8 cellular contexts compared by ENCODE assay signal in genomic region chr18:59358611-59359575, GRCh38. TPM values are rescaled to one million over a fixed set of nuclear protein-coding genes. Genes with fewer than 3 reads are reported as not detected.
DNase-seq lines count a peak whose midpoint lies in the region; ATAC-seq and TF ChIP-seq lines count a peak whose summit lies in the region.

TSS of gene LMAN1 (minus strand) at chr18:59359265. CDS start at chr18:59359244, 21 bp downstream.

- H3K27me3 ChIP-seq in mucosa of rectum (ENCODE audit: control insufficient read depth in 2 of 2, insufficient read depth in 2 of 2, low read length in 2 of 2), result no peaks in the 10 kb centered on the region

- DNase-seq in DMS79 (lab: John Stamatoyannopoulos, UW) (peak; percentile 88), KG1 (lab: John Stamatoyannopoulos, UW) (peak; percentile 84), erythroblast (lab: John Stamatoyannopoulos, UW) (peak; percentile 95 to 97)
- DNase-seq in activated T-cell treated with anti-CD3 and anti-CD28 coated beads, Interleukin-2, amount 50 U/mL, for 24 hours, result peak; percentile 97
- peak; percentile 79 to 85 for DNase-seq in stimulated activated CD8-positive, alpha-beta memory T cell treated with anti-CD3 and anti-CD28 coated beads, Interleukin-4, amount 100 ng/mL, for 4 hours (ENCODE audit: low read depth in 2 of 2, low spot score in 1 of 2)

- TF ChIP-seq POLR2A in erythroblast (IDR thresholded peaks at IDR 0.05; ENCODE audit: low read length), result peak; percentile 49

- peak; percentile 98 for ATAC-seq in GM21737 (IDR thresholded peaks at IDR 0.05; ENCODE audit: unreplicated experiment)

- peak within 1 kb of the TSS; percentile 67 to 74 for H3K27ac ChIP-seq in mucosa of rectum (ENCODE audit: low read depth in 2 of 2, low read length in 2 of 2)

- H3K27me3 Mint-ChIP-seq in activated T-cell treated with anti-CD3 and anti-CD28 coated beads, Interleukin-2, amount 50 U/mL, for 24 hours, result no peaks in the 10 kb centered on the region

- peaks cover 50% of the 10 kb centered on the region for H3K36me3 Mint-ChIP-seq in activated T-cell treated with anti-CD3 and anti-CD28 coated beads, Interleukin-2, amount 50 U/mL, for 24 hours (ENCODE audit: low read depth)

- peak within 1 kb of the TSS; percentile 98 for H3K27ac Mint-ChIP-seq in activated T-cell treated with anti-CD3 and anti-CD28 coated beads, Interleukin-2, amount 50 U/mL, for 24 hours

- H3K9ac ChIP-seq in mucosa of rectum (ENCODE audit: low read depth in 1 of 2, low read length in 2 of 2), result peak within 1 kb of the TSS; percentile 71 to 92

- H3K9me3 ChIP-seq in mucosa of rectum (ENCODE audit: control insufficient read depth in 2 of 2, low read length in 2 of 2), result no peaks in the 10 kb centered on the region

- no peaks in the 10 kb centered on the region for H3K4me1 ChIP-seq in mucosa of rectum (ENCODE audit: control insufficient read depth in 2 of 2, insufficient read depth in 2 of 2, low read length in 2 of 2)

- H3K4me3 Mint-ChIP-seq in activated T-cell treated with anti-CD3 and anti-CD28 coated beads, Interleukin-2, amount 50 U/mL, for 24 hours, result peak within 1 kb of the TSS; percentile 98

- H3K4me1 Mint-ChIP-seq in activated T-cell treated with anti-CD3 and anti-CD28 coated beads, Interleukin-2, amount 50 U/mL, for 24 hours (ENCODE audit: low read depth), result peaks cover 42% of the 10 kb centered on the region

- peak within 1 kb of the TSS; percentile 88 to 93 for H3K4me3 ChIP-seq in mucosa of rectum (ENCODE audit: low read length in 2 of 2)

- peaks cover 7 to 8% of the 10 kb centered on the region in 2 donors for H3K36me3 ChIP-seq in mucosa of rectum (ENCODE audit: control insufficient read depth in 2 of 2, insufficient read depth in 2 of 2, low read length in 2 of 2)

- H3K9me3 Mint-ChIP-seq in activated T-cell treated with anti-CD3 and anti-CD28 coated beads, Interleukin-2, amount 50 U/mL, for 24 hours, result no peaks in the 10 kb centered on the region

TF ChIP-seq in PFSK-1, 5 proteins besides CTCF, POLR2A, EP300 and RAD21:
- peak; percentile 93 for TF ChIP-seq TAF1 (IDR thresholded peaks at IDR 0.05; ENCODE audit: borderline replicate concordance, insufficient read depth, low read length)
- TF ChIP-seq, protein P1, sequence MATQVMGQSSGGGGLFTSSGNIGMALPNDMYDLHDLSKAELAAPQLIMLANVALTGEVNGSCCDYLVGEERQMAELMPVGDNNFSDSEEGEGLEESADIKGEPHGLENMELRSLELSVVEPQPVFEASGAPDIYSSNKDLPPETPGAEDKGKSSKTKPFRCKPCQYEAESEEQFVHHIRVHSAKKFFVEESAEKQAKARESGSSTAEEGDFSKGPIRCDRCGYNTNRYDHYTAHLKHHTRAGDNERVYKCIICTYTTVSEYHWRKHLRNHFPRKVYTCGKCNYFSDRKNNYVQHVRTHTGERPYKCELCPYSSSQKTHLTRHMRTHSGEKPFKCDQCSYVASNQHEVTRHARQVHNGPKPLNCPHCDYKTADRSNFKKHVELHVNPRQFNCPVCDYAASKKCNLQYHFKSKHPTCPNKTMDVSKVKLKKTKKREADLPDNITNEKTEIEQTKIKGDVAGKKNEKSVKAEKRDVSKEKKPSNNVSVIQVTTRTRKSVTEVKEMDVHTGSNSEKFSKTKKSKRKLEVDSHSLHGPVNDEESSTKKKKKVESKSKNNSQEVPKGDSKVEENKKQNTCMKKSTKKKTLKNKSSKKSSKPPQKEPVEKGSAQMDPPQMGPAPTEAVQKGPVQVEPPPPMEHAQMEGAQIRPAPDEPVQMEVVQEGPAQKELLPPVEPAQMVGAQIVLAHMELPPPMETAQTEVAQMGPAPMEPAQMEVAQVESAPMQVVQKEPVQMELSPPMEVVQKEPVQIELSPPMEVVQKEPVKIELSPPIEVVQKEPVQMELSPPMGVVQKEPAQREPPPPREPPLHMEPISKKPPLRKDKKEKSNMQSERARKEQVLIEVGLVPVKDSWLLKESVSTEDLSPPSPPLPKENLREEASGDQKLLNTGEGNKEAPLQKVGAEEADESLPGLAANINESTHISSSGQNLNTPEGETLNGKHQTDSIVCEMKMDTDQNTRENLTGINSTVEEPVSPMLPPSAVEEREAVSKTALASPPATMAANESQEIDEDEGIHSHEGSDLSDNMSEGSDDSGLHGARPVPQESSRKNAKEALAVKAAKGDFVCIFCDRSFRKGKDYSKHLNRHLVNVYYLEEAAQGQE (IDR thresholded peaks at IDR 0.05; ENCODE audit: insufficient read depth in 1 of 2, low read depth in 2 of 2, low read length in 2 of 2), result peak in 1 of 2 experiments; percentile 55; a peak in 1 of 4 replicates
- peak; percentile 89 for TF ChIP-seq POLR2AphosphoS5 (IDR thresholded peaks at IDR 0.05; ENCODE audit: low read depth, low read length)
- TF ChIP-seq SIN3A (IDR thresholded peaks at IDR 0.05; ENCODE audit: borderline replicate concordance, insufficient read depth, low read length), result peak; percentile 36; the same call in 1 of the 2 replicates
- peak; percentile 22 for TF ChIP-seq FOXP2 (optimal IDR thresholded peaks at IDR 0.05; ENCODE audit: borderline replicate concordance, extremely low read depth, extremely low read length, insufficient read depth)

RNA-seq across cellular contexts. Expression of gene LMAN1, which starts in this region (rescaled TPM):
- 49.8 TPM for polyA plus RNA-seq in PFSK-1 (2012; ENCODE audit: insufficient read length, low read depth)

Comparison
In these comparisons a context has a peak if more than half of its experiments do, and no peak if none do; other contexts are left out.
1. Peak in every context shown above with its lines: DNase-seq, ATAC-seq, H3K4me3 ChIP-seq and H3K27ac ChIP-seq.